16 cellular contexts compared by ENCODE assay signal in genomic region chr11:11148598-11148997, GRCh38.
A peak's percentile ranks its signal among the peaks of the same experiment; 100 is the strongest.
DNase-seq lines count a peak whose midpoint lies in the region; ATAC-seq and TF ChIP-seq lines count a peak whose summit lies in the region.
"Had no signal": no experiment of that assay in that cellular context is flagged by ENCODE, and none has a peak within 500 bp of the region (broad histone marks: within the 10 kb centered on the region; RNA-seq: fewer than 3 reads in every experiment).

No MANE protein-coding gene starts in this region.

- H3K27me3 Mint-ChIP-seq in MCF 10A (ENCODE audit: insufficient read depth, unreplicated experiment) = no peaks in the 10 kb centered on the region
- H3K27me3 Mint-ChIP-seq in naive thymus-derived CD4-positive, alpha-beta T cell = peaks cover 0 to 2% (median 0%) of the 10 kb centered on the region in 5 donors
- H3K27me3 Mint-ChIP-seq in Calu3 (ENCODE audit: unreplicated experiment) = peaks cover 30% of the 10 kb centered on the region
- H3K27me3 Mint-ChIP-seq: activated CD4-positive, alpha-beta memory T cell treated with anti-CD3 and anti-CD28 coated beads, Interleukin-2, amount 10 ng/mL, durations not matched to agents 7 days and 5 days had no signal

- no peak overlapping the region for H2AFZ ChIP-seq in Karpas-422 (ENCODE audit: low read length)
- H2AFZ ChIP-seq: PC-9 had no signal

- H3K27me3 ChIP-seq in breast epithelium = no peaks in the 10 kb centered on the region
- no peaks in the 10 kb centered on the region for H3K27me3 ChIP-seq in naive thymus-derived CD4-positive, alpha-beta T cell (ENCODE audit: control insufficient read depth in 2 of 2, insufficient read depth in 2 of 2, low read length in 2 of 2)
- no peaks in the 10 kb centered on the region for H3K27me3 ChIP-seq in upper lobe of left lung
- H3K27me3 ChIP-seq in Karpas-422 (ENCODE audit: low read length) = no peaks in the 10 kb centered on the region
- H3K27me3 ChIP-seq: BLaER1 treated with 17β-estradiol and CSF1 and Interleukin-3, amounts not matched to agents 10 nM and 100 nM had no signal

- TF ChIP-seq POLR2A in breast epithelium (IDR thresholded peaks at IDR 0.05) = no peak
- TF ChIP-seq POLR2A in upper lobe of left lung (IDR thresholded peaks at IDR 0.05) = no peak

- no peaks in the 10 kb centered on the region for H3K36me3 Mint-ChIP-seq in MCF 10A (ENCODE audit: insufficient read depth, unreplicated experiment)
- peaks cover 0 to 37% (median 19%) of the 10 kb centered on the region in 5 donors for H3K36me3 Mint-ChIP-seq in naive thymus-derived CD4-positive, alpha-beta T cell
- H3K36me3 Mint-ChIP-seq in Calu3 (ENCODE audit: insufficient read depth, unreplicated experiment) = no peaks in the 10 kb centered on the region

- H3K4me2 ChIP-seq in Karpas-422 (ENCODE audit: low read depth, low read length, poor library complexity, severe bottlenecking) = no peak overlapping the region
- H3K4me2 ChIP-seq: BLaER1 treated with 17β-estradiol and CSF1 and Interleukin-3, amounts not matched to agents 10 nM and 100 nM; PC-9 had no signal

- peak overlapping the region; percentile 34 to 71 for H3K27ac ChIP-seq in breast epithelium
- peak overlapping the region; percentile 25 to 84 for H3K27ac ChIP-seq in coronary artery
- H3K27ac ChIP-seq in naive thymus-derived CD4-positive, alpha-beta T cell (ENCODE audit: low read depth, low read length) = peak overlapping the region; percentile 87
- H3K27ac ChIP-seq in upper lobe of left lung = peak overlapping the region; percentile 1 to 46 (median 32)
- H3K27ac ChIP-seq in Karpas-422 (ENCODE audit: low read length) = no peak overlapping the region
- H3K27ac ChIP-seq: BLaER1 treated with 17β-estradiol and CSF1 and Interleukin-3, amounts not matched to agents 10 nM and 100 nM; PC-9 had no signal

- no peak overlapping the region for H3K4me3 ChIP-seq in breast epithelium
- no peak overlapping the region for H3K4me3 ChIP-seq in coronary artery
- no peak overlapping the region for H3K4me3 ChIP-seq in naive thymus-derived CD4-positive, alpha-beta T cell (ENCODE audit: low read length)
- no peak overlapping the region for H3K4me3 ChIP-seq in upper lobe of left lung
- H3K4me3 ChIP-seq in Karpas-422 (ENCODE audit: low read length) = no peak overlapping the region
- H3K4me3 ChIP-seq: BLaER1 treated with 17β-estradiol and CSF1 and Interleukin-3, amounts not matched to agents 10 nM and 100 nM; PC-9 had no signal

- DNase-seq in breast epithelium (ENCODE audit: low spot score in 2 of 2) = no peak
- no peak for DNase-seq in MCF 10A (ENCODE audit: unreplicated experiment)
- DNase-seq in coronary artery (ENCODE audit: low spot score) = no peak
- no peak for DNase-seq in naive thymus-derived CD4-positive, alpha-beta T cell
- DNase-seq in upper lobe of left lung = no peak
- no peak for DNase-seq in Karpas-422
- no peak for DNase-seq in H4 (ENCODE audit: low spot score)
- no peak for DNase-seq in Calu3
- DNase-seq: activated CD4-positive, alpha-beta memory T cell treated with anti-CD3 and anti-CD28 coated beads, Interleukin-2, amount 10 ng/mL, durations not matched to agents 7 days and 5 days; DND-41; MM.1S; NCI-H2081 treated with DMSO at 0.1 percent for 48 hours; PC-9; stimulated activated CD4-positive, alpha-beta T cell treated with anti-CD3 and anti-CD28 coated beads, Interleukin-2, amount 100 ng/mL, for 48 hours had no signal

- H3K36me3 ChIP-seq in breast epithelium (no peaks in the 10 kb centered on the region), upper lobe of left lung (no peaks in the 10 kb centered on the region), Karpas-422 (ENCODE audit: insufficient read depth, low read length) (no peaks in the 10 kb centered on the region)
- H3K36me3 ChIP-seq in naive thymus-derived CD4-positive, alpha-beta T cell (ENCODE audit: control insufficient read depth in 2 of 3, insufficient read depth in 3 of 3, low read length in 3 of 3) = peaks cover 0 to 8% (median 0%) of the 10 kb centered on the region in 3 experiments
- H3K36me3 ChIP-seq: BLaER1 treated with 17β-estradiol and CSF1 and Interleukin-3, amounts not matched to agents 10 nM and 100 nM had no signal

- no peaks in the 10 kb centered on the region for H3K4me1 Mint-ChIP-seq in MCF 10A (ENCODE audit: insufficient read depth, unreplicated experiment)
- H3K4me1 Mint-ChIP-seq in naive thymus-derived CD4-positive, alpha-beta T cell = peaks cover 32 to 79% (median 68%) of the 10 kb centered on the region in 7 donors
- H3K4me1 Mint-ChIP-seq in Calu3 (ENCODE audit: low read depth, unreplicated experiment) = no peaks in the 10 kb centered on the region

- H3K4me3 Mint-ChIP-seq in MCF 10A (ENCODE audit: unreplicated experiment) (no peak overlapping the region), Calu3 (ENCODE audit: low read depth, unreplicated experiment) (no peak overlapping the region)
- peak overlapping the region in 8 of 10 donors; percentile 49 to 84 (median 76) for H3K4me3 Mint-ChIP-seq in naive thymus-derived CD4-positive, alpha-beta T cell

- TF ChIP-seq EP300 in upper lobe of left lung (IDR thresholded peaks at IDR 0.05) = no peak

- H3K79me2 ChIP-seq in Karpas-422 (ENCODE audit: low read length) = no peaks in the 10 kb centered on the region

- no peak for ATAC-seq in naive thymus-derived CD4-positive, alpha-beta T cell
- ATAC-seq in upper lobe of left lung (ENCODE audit: low FRiP score in 2 of 2) = no peak

- POLR2A ChIA-PET in MCF 10A (lab: Yijun Ruan, JAX) = interaction anchor here (0.7 kb wide), 1 partner anchor 19 kb away, joined by 3 read pairs; no protein-coding TSS in a partner anchor
- POLR2A ChIA-PET in naive thymus-derived CD4-positive, alpha-beta T cell (lab: Charles Lee) = interaction anchor here (0.6 to 2.5 kb wide), 11 partner anchors 8 to 340 kb away, joined by 3 to 29 read pairs (median 6); partner anchors contain the start of gene EIF4G2

- CTCF ChIA-PET in MCF 10A (lab: Yijun Ruan, JAX) (interaction anchor here (0.5 to 1.6 kb wide), 4 partner anchors 15 to 571 kb away, joined by 3 to 5 read pairs (median 3); no protein-coding TSS in a partner anchor), Calu3 (lab: Charles Lee) (interaction anchor here (1.3 kb wide), 1 partner anchor 10 kb away, joined by 5 read pairs; no protein-coding TSS in a partner anchor)
- CTCF ChIA-PET in naive thymus-derived CD4-positive, alpha-beta T cell (lab: Charles Lee) = interaction anchor here (1.4 to 14.7 kb wide), 7 partner anchors 9 to 121 kb away, joined by 3 to 269 read pairs (median 5); no protein-coding TSS in a partner anchor

- no TSS peak for BruUV-seq in MCF 10A (replicated peaks; lab: Mats Ljungman, UMichigan)
- BruUV-seq in Calu3 (replicated peaks; lab: Mats Ljungman, UMichigan) = no TSS peak

- H3K4me1 ChIP-seq in breast epithelium = no peaks in the 10 kb centered on the region
- H3K4me1 ChIP-seq in naive thymus-derived CD4-positive, alpha-beta T cell (ENCODE audit: control insufficient read depth in 2 of 2, insufficient read depth in 2 of 2, low read length in 2 of 2) = peaks cover 31 to 63% of the 10 kb centered on the region in 2 donors
- peaks cover 0 to 6% (median 1%) of the 10 kb centered on the region in 4 donors for H3K4me1 ChIP-seq in upper lobe of left lung
- H3K4me1 ChIP-seq in Karpas-422 (ENCODE audit: low read length) = peaks cover 2% of the 10 kb centered on the region; the same call in 1 of the 2 replicates

- H3K9me3 ChIP-seq in breast epithelium (no peaks in the 10 kb centered on the region), upper lobe of left lung (no peaks in the 10 kb centered on the region), Karpas-422 (ENCODE audit: low read length) (no peaks in the 10 kb centered on the region)
- no peaks in the 10 kb centered on the region for H3K9me3 ChIP-seq in naive thymus-derived CD4-positive, alpha-beta T cell (ENCODE audit: control insufficient read depth in 2 of 3, low read length in 3 of 3)

- H3K9me3 Mint-ChIP-seq in MCF 10A (ENCODE audit: unreplicated experiment) (no peaks in the 10 kb centered on the region), Calu3 (ENCODE audit: low read depth, unreplicated experiment) (no peaks in the 10 kb centered on the region)
- peaks cover 0 to 5% (median 0%) of the 10 kb centered on the region in 11 donors for H3K9me3 Mint-ChIP-seq in naive thymus-derived CD4-positive, alpha-beta T cell
- H3K9me3 Mint-ChIP-seq: activated CD4-positive, alpha-beta memory T cell treated with anti-CD3 and anti-CD28 coated beads, Interleukin-2, amount 10 ng/mL, durations not matched to agents 7 days and 5 days had no signal

- intact Hi-C loops in breast epithelium (cut with DNase I; ENCODE audit: low total_unique reads) = no loop called here
- intact Hi-C loops in MCF 10A (cut with micrococcal nuclease) = no loop called here
- intact Hi-C loops in naive thymus-derived CD4-positive, alpha-beta T cell (cut with micrococcal nuclease) = loop anchor here in 1 of 2 donors (2.0 to 5.0 kb wide), 3 partner anchors 112 to 396 kb away; partner anchors contain the start of gene CTR9
- intact Hi-C loops in Calu3 (cut with micrococcal nuclease; ENCODE audit: unreplicated experiment) = no loop called here

- WGBS in upper lobe of left lung, 2 donors = 64 to 72% methylated on average over 4 of the region's 4 CpGs

- H3K27ac Mint-ChIP-seq in MCF 10A (ENCODE audit: low read depth, unreplicated experiment) (no peak overlapping the region), Calu3 (ENCODE audit: unreplicated experiment) (no peak overlapping the region)
- peak overlapping the region in 8 of 9 donors; percentile 93 to 99 (median 98) for H3K27ac Mint-ChIP-seq in naive thymus-derived CD4-positive, alpha-beta T cell
- H3K27ac Mint-ChIP-seq: activated T-cell treated with anti-CD3 and anti-CD28 coated beads, Interleukin-2, amount 50 U/mL, for 72 hours had no signal

- H4K20me1 ChIP-seq in Karpas-422 (ENCODE audit: insufficient read depth, low read depth, low read length) = no peaks in the 10 kb centered on the region
- H4K20me1 ChIP-seq: BLaER1 treated with 17β-estradiol and CSF1 and Interleukin-3, amounts not matched to agents 10 nM and 100 nM had no signal

- H3K9me2 ChIP-seq in Karpas-422 (replicated peaks; ENCODE audit: insufficient read depth, low read length) = no peaks in the 10 kb centered on the region

- TF ChIP-seq CTCF in breast epithelium (IDR thresholded peaks at IDR 0.05) (no peak), MCF 10A (IDR thresholded peaks at IDR 0.05; ENCODE audit: unreplicated experiment) (no peak), coronary artery (IDR thresholded peaks at IDR 0.05) (no peak), upper lobe of left lung (IDR thresholded peaks at IDR 0.05) (no peak), Calu3 (IDR thresholded peaks at IDR 0.05; ENCODE audit: unreplicated experiment) (no peak)

- H3K9ac ChIP-seq in Karpas-422 (ENCODE audit: low read length) = no peak overlapping the region
- H3K9ac ChIP-seq: BLaER1 treated with 17β-estradiol and CSF1 and Interleukin-3, amounts not matched to agents 10 nM and 100 nM had no signal

Comparison
In these comparisons a context has a peak if more than half of its experiments do, and no peak if none do; other contexts are left out.
1. H3K27ac Mint-ChIP-seq: peak in naive thymus-derived CD4-positive, alpha-beta T cell (8 of 9); none in MCF 10A (single experiment) and Calu3 (single experiment).
2. H3K4me3 Mint-ChIP-seq: peak in naive thymus-derived CD4-positive, alpha-beta T cell (8 of 10); none in MCF 10A (single experiment) and Calu3 (single experiment).